ENCODE assay signal across 1 cellular context in genomic region chrX:73818200-73819116, GRCh38.
TF ChIP-seq lines count a peak whose summit lies in the region.

No MANE protein-coding gene starts in this region.

TF ChIP-seq in HEK293, 187 proteins besides CTCF, POLR2A, EP300 and RAD21 (continued from another document and continues in another):
- TF ChIP-seq PRDM6 (tag by site-specific recombination; IDR thresholded peaks at IDR 0.05) (peak; percentile 97), ZNF214 (tag by site-specific recombination; IDR thresholded peaks at IDR 0.05; ENCODE audit: borderline replicate concordance) (no peak), ZNF473 (tag by site-specific recombination; IDR thresholded peaks at IDR 0.05) (no peak), ZNF18 (tag by site-specific recombination; IDR thresholded peaks at IDR 0.05) (no peak), ZFP69B (tag by site-specific recombination; IDR thresholded peaks at IDR 0.05) (no peak), KLF8 (tag by site-specific recombination; IDR thresholded peaks at IDR 0.05) (no peak), EGR2 (tag by site-specific recombination; IDR thresholded peaks at IDR 0.05; ENCODE audit: low read depth) (no peak), ZXDB (tag by site-specific recombination; IDR thresholded peaks at IDR 0.05) (peak; percentile 24; the same call in 1 of the 2 replicates), ZNF366 (tag by site-specific recombination; conservative IDR thresholded peaks at IDR 0.05) (0 out of 2 replicates have a peak, but pooled peaks have one; percentile 26), ZNF843 (tag by site-specific recombination; IDR thresholded peaks at IDR 0.05) (no peak; the same call in 1 of the 2 replicates), PATZ1 (tag by site-specific recombination; IDR thresholded peaks at IDR 0.05) (no peak), ZBTB48 (tag by site-specific recombination; IDR thresholded peaks at IDR 0.05) (no peak), ZNF239 (tag by site-specific recombination; IDR thresholded peaks at IDR 0.05) (no peak), ZNF707 (tag by site-specific recombination; IDR thresholded peaks at IDR 0.05) (no peak), ZNF354C (tag by site-specific recombination; IDR thresholded peaks at IDR 0.05; ENCODE audit: borderline replicate concordance, low read depth) (no peak), ZNF580 (tag by site-specific recombination; IDR thresholded peaks at IDR 0.05) (no peak), ZBTB44 (tag by site-specific recombination; IDR thresholded peaks at IDR 0.05) (no peak), ELK4 (IDR thresholded peaks at IDR 0.05; ENCODE audit: borderline replicate concordance, low read depth, low read length) (no peak), ZBTB6 (tag by site-specific recombination; IDR thresholded peaks at IDR 0.05) (0 out of 2 replicates have a peak, but pooled peaks have one; percentile 10), ZNF184 (tag by site-specific recombination; IDR thresholded peaks at IDR 0.05) (no peak), ZNF660 (tag by site-specific recombination; IDR thresholded peaks at IDR 0.05) (0 out of 2 replicates have a peak, but pooled peaks have one; percentile 8), PRDM10 (tag by site-specific recombination; IDR thresholded peaks at IDR 0.05) (no peak), ZNF555 (tag by site-specific recombination; conservative IDR thresholded peaks at IDR 0.05) (no peak), ZNF791 (tag by site-specific recombination; IDR thresholded peaks at IDR 0.05) (no peak), HOXC10 (CRISPR knock-in tag; IDR thresholded peaks at IDR 0.05) (0 out of 2 replicates have a peak, but pooled peaks have one; percentile 9), PRDM2 (tag by site-specific recombination; IDR thresholded peaks at IDR 0.05; ENCODE audit: borderline replicate concordance) (no peak), ZNF510 (tag by site-specific recombination; IDR thresholded peaks at IDR 0.05; ENCODE audit: insufficient replicate concordance) (no peak), ZNF169 (tag by site-specific recombination; IDR thresholded peaks at IDR 0.05) (no peak), TRIM28 (IDR thresholded peaks at IDR 0.05; ENCODE audit: borderline replicate concordance, low read length) (no peak; the same call in none of the 2 replicates), ZNF174 (tag by site-specific recombination; IDR thresholded peaks at IDR 0.05) (no peak), ZBTB1 (tag by site-specific recombination; IDR thresholded peaks at IDR 0.05) (no peak), ZNF391 (tag by site-specific recombination; IDR thresholded peaks at IDR 0.05; ENCODE audit: borderline replicate concordance, low read depth) (peak; percentile 46; the same call in 1 of the 2 replicates), ZNF610 (tag by site-specific recombination; IDR thresholded peaks at IDR 0.05; ENCODE audit: borderline replicate concordance) (no peak), YY2 (tag by site-specific recombination; IDR thresholded peaks at IDR 0.05) (no peak), ZNF10 (tag by site-specific recombination; IDR thresholded peaks at IDR 0.05) (peak; percentile 92), ZBTB26 (tag by site-specific recombination; optimal IDR thresholded peaks at IDR 0.05) (no peak), ZNF558 (tag by site-specific recombination; IDR thresholded peaks at IDR 0.05) (no peak), IKZF3 (tag by site-specific recombination; IDR thresholded peaks at IDR 0.05) (peak; percentile 95), ZNF561 (tag by site-specific recombination; IDR thresholded peaks at IDR 0.05; ENCODE audit: borderline replicate concordance) (peak; percentile 12; the same call in 1 of the 2 replicates), RBAK (tag by site-specific recombination; IDR thresholded peaks at IDR 0.05) (no peak)
